27 cellular contexts compared by ENCODE assay signal in genomic region chrX:103741879-103742278, GRCh38. TPM values are rescaled to one million over a fixed set of nuclear protein-coding genes. Genes with fewer than 3 reads are reported as not detected.
"Had no signal": no experiment of that assay in that cellular context is flagged by ENCODE, and none has a peak within 500 bp of the region (broad histone marks: within the 10 kb centered on the region; RNA-seq: fewer than 3 reads in every experiment).

No MANE protein-coding gene starts in this region.

- H3K27ac Mint-ChIP-seq: activated CD4-positive, alpha-beta memory T cell treated with anti-CD3 and anti-CD28 coated beads for 36 hours; activated CD4-positive, alpha-beta T cell treated with anti-CD3 and anti-CD28 coated beads for 36 hours; activated naive CD8-positive, alpha-beta T cell treated with anti-CD3 and anti-CD28 coated beads for 36 hours; activated T-helper 17 cell treated with anti-CD3 and anti-CD28 coated beads, Interleukin-2, amount 50 U/mL, for 72 hours; effector memory CD8-positive, alpha-beta T cell; nephron progenitor cell; progenitor cell of endocrine pancreas had no signal

- H3K4me1 ChIP-seq: left ventricle myocardium inferior, tibial artery had no signal

- ATAC-seq: activated CD4-positive, alpha-beta T cell treated with anti-CD3 and anti-CD28 coated beads for 36 hours; activated T-helper 17 cell treated with anti-CD3 and anti-CD28 coated beads, Interleukin-2, amount 50 U/mL, for 72 hours; effector memory CD8-positive, alpha-beta T cell; stimulated activated naive CD8-positive, alpha-beta T cell treated with anti-CD3 and anti-CD28 coated beads, Interleukin-15, Interleukin-2, amounts not matched to agents 100 U/mL and 50 U/mL, for 24 hours had no signal

- H3K27me3 Mint-ChIP-seq: activated CD4-positive, alpha-beta T cell treated with anti-CD3 and anti-CD28 coated beads for 36 hours; activated naive CD8-positive, alpha-beta T cell treated with anti-CD3 and anti-CD28 coated beads for 36 hours; activated T-helper 17 cell treated with anti-CD3 and anti-CD28 coated beads, Interleukin-2, amount 50 U/mL, for 72 hours; effector memory CD8-positive, alpha-beta T cell; progenitor cell of endocrine pancreas had no signal

- H3K9me3 ChIP-seq: left ventricle myocardium inferior, tibial artery had no signal

- H3K36me3 ChIP-seq: cardiac muscle cell, left ventricle myocardium inferior, tibial artery had no signal

- DNase-seq: activated CD4-positive, alpha-beta memory T cell treated with anti-CD3 and anti-CD28 coated beads for 36 hours; activated CD4-positive, alpha-beta T cell treated with anti-CD3 and anti-CD28 coated beads for 36 hours; activated naive CD4-positive, alpha-beta T cell; activated naive CD8-positive, alpha-beta T cell treated with anti-CD3 and anti-CD28 coated beads for 36 hours; activated T-cell treated with anti-CD3 and anti-CD28 coated beads for 4 hours; amniotic stem cell; dermis blood vessel endothelial cell; effector memory CD8-positive, alpha-beta T cell; foreskin fibroblast; left ventricle myocardium inferior; mammary epithelial cell; nephron progenitor cell; occipital lobe; stimulated activated CD4-positive, alpha-beta T cell treated with anti-CD3 and anti-CD28 coated beads, Interleukin-12 subunit alpha, Interleukin-12 subunit beta, amount 100 ng/mL, for 4 hours; stimulated activated CD4-positive, alpha-beta T cell treated with anti-CD3 and anti-CD28 coated beads, Interleukin-1b, Interleukin-23, amount 100 ng/mL, for 48 hours; stimulated activated CD8-positive, alpha-beta memory T cell treated with anti-CD3 and anti-CD28 coated beads, Interleukin-4, amount 100 ng/mL, for 48 hours; stimulated activated naive CD8-positive, alpha-beta T cell treated with anti-CD3 and anti-CD28 coated beads, Interleukin-15, Interleukin-2, amounts not matched to agents 100 U/mL and 50 U/mL, for 24 hours; substantia nigra; tibial artery had no signal

- H3K4me3 Mint-ChIP-seq: activated CD4-positive, alpha-beta memory T cell treated with anti-CD3 and anti-CD28 coated beads for 36 hours; activated CD4-positive, alpha-beta T cell treated with anti-CD3 and anti-CD28 coated beads for 36 hours; activated naive CD8-positive, alpha-beta T cell treated with anti-CD3 and anti-CD28 coated beads for 36 hours; activated T-helper 17 cell treated with anti-CD3 and anti-CD28 coated beads, Interleukin-2, amount 50 U/mL, for 72 hours; effector memory CD8-positive, alpha-beta T cell; nephron progenitor cell had no signal

- H3K9me3 Mint-ChIP-seq: activated CD4-positive, alpha-beta memory T cell treated with anti-CD3 and anti-CD28 coated beads for 36 hours; activated naive CD8-positive, alpha-beta T cell treated with anti-CD3 and anti-CD28 coated beads for 36 hours; activated T-helper 17 cell treated with anti-CD3 and anti-CD28 coated beads, Interleukin-2, amount 50 U/mL, for 72 hours; effector memory CD8-positive, alpha-beta T cell had no signal

- H3K36me3 Mint-ChIP-seq: activated CD4-positive, alpha-beta memory T cell treated with anti-CD3 and anti-CD28 coated beads for 36 hours; activated naive CD8-positive, alpha-beta T cell treated with anti-CD3 and anti-CD28 coated beads for 36 hours had no signal

- H3K27me3 ChIP-seq: cardiac muscle cell, tibial artery had no signal

- H3K27ac ChIP-seq: cardiac muscle cell, left ventricle myocardium inferior, tibial artery had no signal

- H3K4me3 ChIP-seq: cardiac muscle cell, left ventricle myocardium inferior, tibial artery had no signal

- H3K4me1 Mint-ChIP-seq: activated CD4-positive, alpha-beta T cell treated with anti-CD3 and anti-CD28 coated beads for 36 hours; activated naive CD8-positive, alpha-beta T cell treated with anti-CD3 and anti-CD28 coated beads for 36 hours; activated T-helper 17 cell treated with anti-CD3 and anti-CD28 coated beads, Interleukin-2, amount 50 U/mL, for 72 hours had no signal

RNA-seq across cellular contexts. Expression of gene TMEM31, which starts 31.2 kb away (rescaled TPM):
- total RNA-seq: activated naive CD8-positive, alpha-beta T cell treated with anti-CD3 and anti-CD28 coated beads for 36 hours; activated T-helper 17 cell treated with anti-CD3 and anti-CD28 coated beads, Interleukin-2, amount 50 U/mL, for 72 hours; cardiac muscle cell; dermis blood vessel endothelial cell; glomerular endothelial cell; kidney epithelial cell; left ventricle myocardium inferior; mammary epithelial cell; myocyte; occipital lobe; T-helper 2 cell treated with Interferon-gamma antibody and Interleukin-4, amounts not matched to agents 100 ng/mL and 5 ng/mL, for 36 hours; urinary bladder had no signal
- polyA plus RNA-seq: mammary epithelial cell, urinary bladder had no signal

RNA-seq across cellular contexts. Expression of gene PLP1, which starts 34.8 kb away (rescaled TPM):
- total RNA-seq: activated CD4-positive, alpha-beta memory T cell treated with anti-CD3 and anti-CD28 coated beads for 36 hours; activated CD4-positive, alpha-beta T cell treated with anti-CD3 and anti-CD28 coated beads for 36 hours; activated naive CD8-positive, alpha-beta T cell treated with anti-CD3 and anti-CD28 coated beads for 36 hours; activated T-helper 17 cell treated with anti-CD3 and anti-CD28 coated beads, Interleukin-2, amount 50 U/mL, for 72 hours; dermis blood vessel endothelial cell; glomerular endothelial cell; kidney epithelial cell; mammary epithelial cell; T-helper 2 cell treated with Interferon-gamma antibody and Interleukin-4, amounts not matched to agents 100 ng/mL and 5 ng/mL, for 36 hours had no signal
- polyA plus RNA-seq: cardiac muscle cell had no signal
